10 cellular contexts compared by ENCODE assay signal in the genomic region with DNA sequence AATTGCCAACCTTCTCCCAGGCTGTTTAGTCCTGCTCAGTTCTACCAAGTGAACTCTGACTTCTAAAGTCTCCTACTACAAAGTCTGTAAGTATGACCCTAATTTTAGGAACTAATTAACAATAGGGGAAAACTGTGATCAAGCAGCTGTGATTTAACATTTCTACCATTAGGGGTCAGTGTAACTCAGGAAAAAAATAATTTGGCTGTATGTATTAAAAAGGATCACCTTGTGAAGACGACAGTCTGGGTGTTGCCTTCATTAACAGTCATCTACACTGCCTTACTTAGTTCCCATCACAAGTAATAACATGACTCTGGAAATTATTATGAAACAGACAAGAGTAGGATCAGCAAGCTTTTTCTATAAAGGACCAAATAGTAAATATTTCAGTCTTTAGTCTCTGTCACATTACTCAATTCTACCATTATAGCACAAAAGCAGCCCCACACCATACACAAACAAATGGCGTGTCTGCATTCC. TPM values are rescaled to one million over a fixed set of nuclear protein-coding genes. Genes with fewer than 3 reads are reported as not detected.
DNase-seq lines count a peak whose midpoint lies in the region; ATAC-seq and TF ChIP-seq lines count a peak whose summit lies in the region.
"Had no signal": no experiment of that assay in that cellular context is flagged by ENCODE, and none has a peak within 500 bp of the region (broad histone marks: within the 10 kb centered on the region; RNA-seq: fewer than 3 reads in every experiment).

No MANE protein-coding gene starts in this region.

- H3K9me3 Mint-ChIP-seq in GM23338 (no peaks in the 10 kb centered on the region), MCF 10A (ENCODE audit: unreplicated experiment) (no peaks in the 10 kb centered on the region), memory B cell (no peaks in the 10 kb centered on the region)
- H3K9me3 Mint-ChIP-seq: dendritic cell treated with granulocyte-macrophage colony-stimulating factor and Interleukin-4, amounts not matched to agents 40 ng/mL and 50 ng/mL, for 4 days had no signal

- POLR2A ChIA-PET in MCF 10A (lab: Yijun Ruan, JAX), result interaction anchor here (0.6 to 1.5 kb wide), 8 partner anchors 64 to 1457 kb away, joined by 3 to 5 read pairs (median 4); partner anchors contain the start of gene CDV3

- BruUV-seq in MCF 10A (replicated peaks; lab: Mats Ljungman, UMichigan), result no TSS peak

- no peak overlapping the region for H3K4me2 ChIP-seq in GM23338

- DNase-seq in AG10803 (ENCODE audit: low read depth), result peak; percentile 30
- peak; percentile 59 for DNase-seq in GM23338 (ENCODE audit: low spot score)
- DNase-seq in NCI-H345 treated with DMSO at 0.1 percent for 48 hours (lab: John Stamatoyannopoulos, UW; ENCODE audit: unreplicated experiment), result peak; percentile 17
- DNase-seq in MCF 10A (ENCODE audit: unreplicated experiment), result peak; percentile 58
- peak in 1 of 2 donors; percentile 58 for DNase-seq in memory B cell (ENCODE audit: low spot score in 2 of 2)
- DNase-seq in aorta, result no peak

- CTCF ChIA-PET in MCF 10A (lab: Yijun Ruan, JAX), result interaction anchor here (0.6 to 6.2 kb wide), 53 partner anchors 10 to 1763 kb away, joined by 3 to 63 read pairs (median 4); partner anchors contain the start of gene BFSP2

- intact Hi-C loops in MCF 10A (cut with micrococcal nuclease) (loop anchor here (1.0 kb wide), 2 partner anchors 315 to 658 kb away; no protein-coding TSS in a partner anchor), aorta (cut with DNase I) (loop anchor here (5.0 to 10.0 kb wide), 3 partner anchors 658 to 848 kb away; partner anchors contain the start of gene CDV3 (in 1 of the 2))

- WGBS in aorta, 2 donors, result 2 to 4% methylated on average over 2 of the region's 2 CpGs

- H3K27me3 ChIP-seq in GM23338 (ENCODE audit: insufficient read depth), result no peaks in the 10 kb centered on the region
- H3K27me3 ChIP-seq in aorta (ENCODE audit: control insufficient read depth in 1 of 2, insufficient read depth in 2 of 2, low read length in 1 of 2), result no peaks in the 10 kb centered on the region

- H3K4me1 ChIP-seq in GM23338 (ENCODE audit: insufficient read depth) (peaks cover 7% of the 10 kb centered on the region), aorta (ENCODE audit: control insufficient read depth in 1 of 2, insufficient read depth in 2 of 2, low read length in 2 of 2) (no peaks in the 10 kb centered on the region)

- H3K4me1 Mint-ChIP-seq in GM23338 (peaks cover 8% of the 10 kb centered on the region; the same call in 2 of the 3 replicates), MCF 10A (ENCODE audit: insufficient read depth, unreplicated experiment) (peaks cover 6% of the 10 kb centered on the region), memory B cell (peaks cover 7% of the 10 kb centered on the region)

- no peak overlapping the region for H3K4me3 Mint-ChIP-seq in GM23338
- H3K4me3 Mint-ChIP-seq in MCF 10A (ENCODE audit: unreplicated experiment), result no peak overlapping the region
- no peak overlapping the region for H3K4me3 Mint-ChIP-seq in memory B cell
- H3K4me3 Mint-ChIP-seq: dendritic cell treated with granulocyte-macrophage colony-stimulating factor and Interleukin-4, amounts not matched to agents 40 ng/mL and 50 ng/mL, for 4 days had no signal

- no peak overlapping the region for H3K27ac ChIP-seq in GM23338 (ENCODE audit: low read depth)
- H3K27ac ChIP-seq in aorta (ENCODE audit: low read depth in 1 of 2, low read length in 2 of 2), result no peak overlapping the region

- peaks cover under 1% of the 10 kb centered on the region; the same call in 1 of the 2 replicates for H3K79me2 ChIP-seq in GM23338 (replicated peaks; ENCODE audit: insufficient read depth)

- H3K27ac Mint-ChIP-seq in GM23338 (no peak overlapping the region), MCF 10A (ENCODE audit: low read depth, unreplicated experiment) (no peak overlapping the region), memory B cell (no peak overlapping the region)
- H3K27ac Mint-ChIP-seq: dendritic cell treated with granulocyte-macrophage colony-stimulating factor and Interleukin-4, amounts not matched to agents 40 ng/mL and 50 ng/mL, for 4 days had no signal

- H3K36me3 ChIP-seq in GM23338 (ENCODE audit: insufficient read depth) (no peaks in the 10 kb centered on the region), aorta (ENCODE audit: control insufficient read depth in 1 of 2, insufficient read depth in 2 of 2, low read length in 1 of 2) (no peaks in the 10 kb centered on the region)

- no peaks in the 10 kb centered on the region for H3K9me3 ChIP-seq in aorta (ENCODE audit: control insufficient read depth, low read length)
- H3K9me3 ChIP-seq: HAP-1 had no signal

- peak; percentile 74 for TF ChIP-seq CTCF in AG10803 (conservative IDR thresholded peaks at IDR 0.05; ENCODE audit: low read length)
- TF ChIP-seq CTCF in GM23338 (conservative IDR thresholded peaks at IDR 0.05; ENCODE audit: low read depth in 2 of 2), result peak; percentile 65 to 86
- TF ChIP-seq CTCF in MCF 10A (IDR thresholded peaks at IDR 0.05; ENCODE audit: unreplicated experiment), result peak; percentile 73

- ATAC-seq in GM23338 (no peak), memory B cell (ENCODE audit: low read depth) (peak; percentile 8), aorta (ENCODE audit: low FRiP score) (no peak), HG02588 (IDR thresholded peaks at IDR 0.05; ENCODE audit: unreplicated experiment) (no peak), HG03280 (IDR thresholded peaks at IDR 0.05; ENCODE audit: unreplicated experiment) (no peak)

- no peaks in the 10 kb centered on the region for H3K36me3 Mint-ChIP-seq in GM23338 (ENCODE audit: low read depth)
- H3K36me3 Mint-ChIP-seq in MCF 10A (ENCODE audit: insufficient read depth, unreplicated experiment), result no peaks in the 10 kb centered on the region
- no peaks in the 10 kb centered on the region for H3K36me3 Mint-ChIP-seq in memory B cell

- H3K27me3 Mint-ChIP-seq in GM23338 (ENCODE audit: insufficient read depth, low read depth, poor library complexity) (peaks cover 7% of the 10 kb centered on the region), MCF 10A (ENCODE audit: insufficient read depth, unreplicated experiment) (peaks cover 23% of the 10 kb centered on the region), memory B cell (peaks cover 2% of the 10 kb centered on the region)

- no peaks in the 10 kb centered on the region for H4K20me1 ChIP-seq in GM23338 (replicated peaks; ENCODE audit: insufficient read depth)

- H3K4me3 ChIP-seq in AG10803 (ENCODE audit: low read length) (no peak overlapping the region), GM23338 (no peak overlapping the region), aorta (ENCODE audit: low read length in 2 of 2) (no peak overlapping the region)
- H3K4me3 ChIP-seq: HAP-1 had no signal

- H2AFZ ChIP-seq in GM23338, result no peak overlapping the region; the same call in 1 of the 2 replicates

- H3F3A ChIP-seq in GM23338 (replicated peaks; ENCODE audit: low read depth), result peaks cover 4% of the 10 kb centered on the region; the same call in 1 of the 2 replicates

- H3K9me2 ChIP-seq in GM23338 (ENCODE audit: insufficient read depth), result no peaks in the 10 kb centered on the region

TF ChIP-seq in GM23338, 12 proteins besides CTCF, POLR2A, EP300 and RAD21 (continues in another document):
- TF ChIP-seq ETS1 (IDR thresholded peaks at IDR 0.05), result no peak
- TF ChIP-seq ZNF114 (CRISPR knock-in tag; IDR thresholded peaks at IDR 0.05), result no peak
- TF ChIP-seq POLR2AphosphoS5 (IDR thresholded peaks at IDR 0.05; ENCODE audit: low read depth), result no peak
- TF ChIP-seq NANOG (IDR thresholded peaks at IDR 0.05; ENCODE audit: borderline replicate concordance), result no peak
- TF ChIP-seq EZH2phosphoT487 (IDR thresholded peaks at IDR 0.05; ENCODE audit: unreplicated experiment), result no peak
- TF ChIP-seq STAT1 (IDR thresholded peaks at IDR 0.05; ENCODE audit: unreplicated experiment), result no peak
- TF ChIP-seq ZNF331 (CRISPR knock-in tag; IDR thresholded peaks at IDR 0.05; ENCODE audit: low read depth), result no peak

RNA-seq across cellular contexts. Expression of gene NPHP3, which starts 4.2 kb away (rescaled TPM):
- 12.0 and 20.6 TPM in 2 replicates for total RNA-seq in GM23338 (2014; rRNA removed; shearing (Covaris generic))
- polyA plus RNA-seq in GM23338 (2016; fragmentation: Nextera tagmentation; extraction: Ambion mirVana) (5.1 and 8.4 TPM in 2 replicates), aorta (10 to 100 TPM in 1 of 2 donors, 1 to 10 TPM in 1; 2.0 to 40.2 TPM)
- total RNA-seq in MCF 10A (2022) (14.4 and 21.8 TPM in 2 replicates), aorta (10 to 100 TPM; 38.1 to 56.9 TPM)

Comparison
In these comparisons a context has a peak if more than half of its experiments do, and no peak if none do; other contexts are left out.
1. DNase-seq: peak in AG10803 (single experiment), GM23338 (single experiment), NCI-H345 treated with DMSO at 0.1 percent for 48 hours (single experiment) and MCF 10A (single experiment); none in aorta (0 of 2).
2. Peak in every context shown above with its lines, with median percentiles within 50 percentile points of each other: CTCF ChIP-seq.